14 cellular contexts compared by ENCODE assay signal in the genomic region with DNA sequence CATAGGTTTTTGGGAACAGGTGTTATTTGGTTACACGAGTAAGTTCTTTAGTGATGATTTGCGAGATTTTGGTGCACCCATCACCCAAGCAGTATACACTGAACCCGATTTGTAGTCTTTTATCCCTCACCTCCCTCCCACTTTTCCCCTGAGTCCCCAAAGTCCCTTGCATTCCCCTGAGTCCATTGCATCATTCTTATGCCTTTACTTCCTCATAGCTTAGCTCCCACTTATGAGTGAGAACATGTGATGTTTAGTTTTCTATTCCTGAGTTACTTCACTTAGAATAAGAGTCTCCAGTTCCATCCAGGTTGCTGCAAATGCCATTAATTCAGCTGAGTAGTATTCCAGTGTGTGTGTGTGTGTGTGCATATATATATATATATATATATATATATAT.
"Had no signal": no experiment of that assay in that cellular context is flagged by ENCODE, and none has a peak within 500 bp of the region (broad histone marks: within the 10 kb centered on the region; RNA-seq: fewer than 3 reads in every experiment).

No MANE protein-coding gene starts in this region.

- H3K79me2 ChIP-seq: hepatocyte had no signal

- H3K27me3 ChIP-seq: adrenal gland, cardiac muscle cell, hepatocyte, spleen, testis, upper lobe of left lung had no signal

- H3K9me3 ChIP-seq: adrenal gland, testis, upper lobe of left lung had no signal

- H3K27ac ChIP-seq: adrenal gland, cardiac muscle cell, hepatocyte, spleen, testis, upper lobe of left lung had no signal

- DNase-seq: activated CD4-positive, alpha-beta memory T cell treated with anti-CD3 and anti-CD28 coated beads, Interleukin-2, amount 10 ng/mL, durations not matched to agents 7 days and 5 days; activated CD4-positive, alpha-beta T cell treated with anti-CD3 and anti-CD28 coated beads for 36 hours; activated effector memory CD4-positive, alpha-beta T cell treated with anti-CD3 and anti-CD28 coated beads, Interleukin-2, amount 50 U/mL, for 16 hours; activated T-cell treated with anti-CD3 and anti-CD28 coated beads, Interleukin-2, amount 50 U/mL, for 48 hours; adrenal gland; left ventricle myocardium superior; spleen; stimulated activated naive CD8-positive, alpha-beta T cell treated with anti-CD3 and anti-CD28 coated beads, Interleukin-15, amount 100 ng/mL, for 72 hours; T-helper 17 cell; testis; upper lobe of left lung had no signal

- H2AFZ ChIP-seq: hepatocyte had no signal

- ATAC-seq: activated CD4-positive, alpha-beta T cell treated with anti-CD3 and anti-CD28 coated beads for 36 hours; left ventricle myocardium superior; sciatic nerve; stimulated activated naive CD8-positive, alpha-beta T cell treated with anti-CD3 and anti-CD28 coated beads, Interleukin-15, amount 100 ng/mL, for 72 hours; T-helper 17 cell had no signal

- H3K4me1 ChIP-seq: adrenal gland, spleen, testis had no signal

- H3K4me3 ChIP-seq: adrenal gland, cardiac muscle cell, hepatocyte, spleen, testis, upper lobe of left lung had no signal

- H3K36me3 ChIP-seq: adrenal gland, cardiac muscle cell, spleen, upper lobe of left lung had no signal

- H3K4me2 ChIP-seq: hepatocyte had no signal
